Comparison of ENCODE assay signal across 6 cellular contexts in genomic region chr4:6546091-6546490, GRCh38.
"Had no signal": no experiment of that assay in that cellular context is flagged by ENCODE, and none has a peak within 500 bp of the region (broad histone marks: within the 10 kb centered on the region; RNA-seq: fewer than 3 reads in every experiment).

No MANE protein-coding gene starts in this region.

- H3K9me3 Mint-ChIP-seq: HFFc6, IgD-negative memory B cell had no signal

- H3K4me3 ChIP-seq: GM23248, HAP-1 had no signal

- DNase-seq: GOT3 had no signal

- H3K27ac Mint-ChIP-seq: HFFc6 had no signal

- H3K4me3 Mint-ChIP-seq: HFFc6, IgD-negative memory B cell had no signal

- H3K27ac ChIP-seq: GM23248, HL-60 had no signal
